Comparison of ENCODE assay signal across 19 cellular contexts in genomic region chr6:152305672-152306071, GRCh38.
"Had no signal": no experiment of that assay in that cellular context is flagged by ENCODE, and none has a peak within 500 bp of the region (broad histone marks: within the 10 kb centered on the region; RNA-seq: fewer than 3 reads in every experiment).

No MANE protein-coding gene starts in this region.

- FAIRE-seq: endometrium, pancreas, urothelium cell line had no signal

- H3K4me1 ChIP-seq: breast epithelium, pancreas had no signal

- H3K9me3 ChIP-seq: breast epithelium, esophagus squamous epithelium, mucosa of descending colon, pancreas had no signal

- H3K27me3 ChIP-seq: breast epithelium, esophagus squamous epithelium, pancreas had no signal

- H3K27ac ChIP-seq: breast epithelium, pancreas had no signal

- DNase-seq: activated CD4-positive, alpha-beta T cell treated with anti-CD3 and anti-CD28 coated beads, Interleukin-2, amount 50 U/mL, for 1 hour; activated naive CD4-positive, alpha-beta T cell treated with Interleukin-2 at 50 U/mL for 16 hours; activated naive CD8-positive, alpha-beta T cell treated with anti-CD3 and anti-CD28 coated beads, Interleukin-2, amount 50 U/mL, for 24 hours; aorta; esophagus squamous epithelium; foreskin fibroblast; glutamatergic neuron; kidney glomerular epithelial cell; mucosa of descending colon; naive thymus-derived CD4-positive, alpha-beta T cell; pancreas; T-cell; T-helper 9 cell had no signal

- ATAC-seq: activated naive CD8-positive, alpha-beta T cell treated with anti-CD3 and anti-CD28 coated beads, Interleukin-2, amount 50 U/mL, for 24 hours; activated T-helper 17 cell treated with anti-CD3 and anti-CD28 coated beads, Interleukin-2, amount 50 U/mL, for 72 hours; mucosa of descending colon; naive thymus-derived CD4-positive, alpha-beta T cell; pancreas; stimulated activated memory B cell treated with anti-CD40 and anti-IgM and Interleukin-4, amounts not matched to agents 10 μg/mL and 1 μg/mL and 100 μg/mL, for 72 hours; T-cell had no signal

- H3K36me3 ChIP-seq: breast epithelium had no signal

- H3K4me3 ChIP-seq: breast epithelium, esophagus squamous epithelium, lung, mucosa of descending colon, pancreas had no signal
